8 cellular contexts compared by ENCODE assay signal in genomic region chr19:7521551-7522071, GRCh38. TPM values are rescaled to one million over a fixed set of nuclear protein-coding genes. Genes with fewer than 3 reads are reported as not detected.
DNase-seq lines count a peak whose midpoint lies in the region; ATAC-seq and TF ChIP-seq lines count a peak whose summit lies in the region.

No MANE protein-coding gene starts in this region.

- peak overlapping the region; percentile 77 for H3K27ac Mint-ChIP-seq in activated CD8-positive, alpha-beta T cell treated with anti-CD3 and anti-CD28 coated beads for 36 hours
- H3K27ac Mint-ChIP-seq in stimulated activated memory B cell treated with anti-CD40 and anti-IgM and Interleukin-4, amounts not matched to agents 10 μg/mL and 1 μg/mL and 100 μg/mL, for 72 hours, result peak overlapping the region; percentile 62

- H3K27me3 ChIP-seq in hepatocyte, result no peaks in the 10 kb centered on the region

- H3K9me2 ChIP-seq in hepatocyte (replicated peaks; ENCODE audit: insufficient read depth), result no peaks in the 10 kb centered on the region

- CTCF ChIA-PET in activated CD8-positive, alpha-beta T cell treated with anti-CD3 and anti-CD28 coated beads for 36 hours (lab: Charles Lee), result interaction anchor here (3.5 kb wide), 1 partner anchor 47 kb away, joined by 16 read pairs; no protein-coding TSS in a partner anchor

- H3K4me1 ChIP-seq in hepatocyte (ENCODE audit: insufficient read depth), result peaks cover 16% of the 10 kb centered on the region

- H3K4me3 ChIP-seq in hepatocyte, result no peak overlapping the region

- peak overlapping the region; percentile 72 for H3K4me3 Mint-ChIP-seq in activated CD8-positive, alpha-beta T cell treated with anti-CD3 and anti-CD28 coated beads for 36 hours
- H3K4me3 Mint-ChIP-seq in stimulated activated memory B cell treated with anti-CD40 and anti-IgM and Interleukin-4, amounts not matched to agents 10 μg/mL and 1 μg/mL and 100 μg/mL, for 72 hours, result peak overlapping the region; percentile 79

- H3K27ac ChIP-seq in hepatocyte, result peak overlapping the region; percentile 81

- no peak for ATAC-seq in activated CD8-positive, alpha-beta T cell treated with anti-CD3 and anti-CD28 coated beads for 36 hours
- no peak for ATAC-seq in stimulated activated memory B cell treated with anti-CD40 and anti-IgM and Interleukin-4, amounts not matched to agents 10 μg/mL and 1 μg/mL and 100 μg/mL, for 72 hours
- ATAC-seq in HG03520 (IDR thresholded peaks at IDR 0.05; ENCODE audit: unreplicated experiment), result no peak
- ATAC-seq in HG03097 (IDR thresholded peaks at IDR 0.05; ENCODE audit: low FRiP score, unreplicated experiment), result no peak

- TF ChIP-seq CTCF in activated CD8-positive, alpha-beta T cell treated with anti-CD3 and anti-CD28 coated beads for 36 hours (IDR thresholded peaks at IDR 0.05), result no peak
- no peak for TF ChIP-seq CTCF in hepatocyte (IDR thresholded peaks at IDR 0.05; ENCODE audit: poor library complexity)

- H3K27me3 Mint-ChIP-seq in activated CD8-positive, alpha-beta T cell treated with anti-CD3 and anti-CD28 coated beads for 36 hours, result no peaks in the 10 kb centered on the region
- no peaks in the 10 kb centered on the region for H3K27me3 Mint-ChIP-seq in stimulated activated memory B cell treated with anti-CD40 and anti-IgM and Interleukin-4, amounts not matched to agents 10 μg/mL and 1 μg/mL and 100 μg/mL, for 72 hours

- intact Hi-C loops in activated CD8-positive, alpha-beta T cell treated with anti-CD3 and anti-CD28 coated beads for 36 hours (cut with micrococcal nuclease), result no loop called here

- POLR2A ChIA-PET in activated CD8-positive, alpha-beta T cell treated with anti-CD3 and anti-CD28 coated beads for 36 hours (lab: Charles Lee), result interaction anchor here (0.9 to 3.7 kb wide), 7 partner anchors 9 to 106 kb away, joined by 3 to 44 read pairs (median 3); partner anchors contain the start of gene PNPLA6

- peak; percentile 40 for DNase-seq in DMS53 (lab: John Stamatoyannopoulos, UW)
- no peak for DNase-seq in DMS53 treated with DMSO at 0.1 percent for 48 hours (lab: John Stamatoyannopoulos, UW; ENCODE audit: unreplicated experiment)
- no peak for DNase-seq in activated CD8-positive, alpha-beta T cell treated with anti-CD3 and anti-CD28 coated beads for 36 hours
- no peak for DNase-seq in hepatocyte (ENCODE audit: low spot score)
- DNase-seq in stimulated activated CD4-positive, alpha-beta T cell treated with anti-CD3 and anti-CD28 coated beads, Interleukin-4, amount 100 ng/mL, for 1 hour, result no peak

- H3K4me2 ChIP-seq in hepatocyte, result peak overlapping the region; percentile 96

- no peaks in the 10 kb centered on the region for H3K9me3 Mint-ChIP-seq in activated CD8-positive, alpha-beta T cell treated with anti-CD3 and anti-CD28 coated beads for 36 hours
- H3K9me3 Mint-ChIP-seq in stimulated activated memory B cell treated with anti-CD40 and anti-IgM and Interleukin-4, amounts not matched to agents 10 μg/mL and 1 μg/mL and 100 μg/mL, for 72 hours, result no peaks in the 10 kb centered on the region

- no peaks in the 10 kb centered on the region for H3K9me3 ChIP-seq in hepatocyte (ENCODE audit: low read depth)

- H3K36me3 Mint-ChIP-seq in activated CD8-positive, alpha-beta T cell treated with anti-CD3 and anti-CD28 coated beads for 36 hours (ENCODE audit: low read depth), result no peaks in the 10 kb centered on the region
- H3K36me3 Mint-ChIP-seq in stimulated activated memory B cell treated with anti-CD40 and anti-IgM and Interleukin-4, amounts not matched to agents 10 μg/mL and 1 μg/mL and 100 μg/mL, for 72 hours, result peaks cover 9% of the 10 kb centered on the region

- H2AFZ ChIP-seq in hepatocyte, result no peak overlapping the region

- WGBS in hepatocyte (ENCODE audit: low lambda C conversion rate, missing lambda C conversion rate), result 52% methylated on average over 10 of the region's 10 CpGs

- H3K79me2 ChIP-seq in hepatocyte, result peaks cover 28% of the 10 kb centered on the region

- no peaks in the 10 kb centered on the region for H4K20me1 ChIP-seq in hepatocyte (ENCODE audit: insufficient read depth, poor library complexity, severe bottlenecking)

- H3K36me3 ChIP-seq in hepatocyte (replicated peaks; ENCODE audit: insufficient read depth, low read depth), result no peaks in the 10 kb centered on the region

- H3K4me1 Mint-ChIP-seq in activated CD8-positive, alpha-beta T cell treated with anti-CD3 and anti-CD28 coated beads for 36 hours (ENCODE audit: low read depth), result peaks cover 8% of the 10 kb centered on the region
- peaks cover 17% of the 10 kb centered on the region for H3K4me1 Mint-ChIP-seq in stimulated activated memory B cell treated with anti-CD40 and anti-IgM and Interleukin-4, amounts not matched to agents 10 μg/mL and 1 μg/mL and 100 μg/mL, for 72 hours

RNA-seq across cellular contexts. Expression of gene MCOLN1, which starts 0.8 kb away (rescaled TPM):
- total RNA-seq in activated CD8-positive, alpha-beta T cell treated with anti-CD3 and anti-CD28 coated beads for 36 hours, result 1 to 10 TPM; 7.9 to 9.2 TPM
- total RNA-seq in hepatocyte, result 15.5 and 19.0 TPM in 2 replicates
- polyA plus RNA-seq in hepatocyte, result 55.5 and 60.5 TPM in 2 replicates

RNA-seq across cellular contexts. Expression of gene ZNF358, which starts 5.7 kb away (rescaled TPM):
- 1 to 10 TPM; 4.8 to 6.5 TPM for total RNA-seq in activated CD8-positive, alpha-beta T cell treated with anti-CD3 and anti-CD28 coated beads for 36 hours
- total RNA-seq in hepatocyte, result 39.9 and 44.1 TPM in 2 replicates
- polyA plus RNA-seq in hepatocyte, result 37.8 and 43.4 TPM in 2 replicates

RNA-seq across cellular contexts. Expression of gene PNPLA6, which starts 13.9 kb away (rescaled TPM):
- total RNA-seq in activated CD8-positive, alpha-beta T cell treated with anti-CD3 and anti-CD28 coated beads for 36 hours, result 10 to 100 TPM; 79.2 to 90.3 TPM
- 39.9 and 43.0 TPM in 2 replicates for total RNA-seq in hepatocyte
- polyA plus RNA-seq in hepatocyte, result 49.7 and 50.5 TPM in 2 replicates

RNA-seq across cellular contexts. Expression of gene PEX11G, which starts 32.8 kb away (rescaled TPM):
- 1 to 10 TPM; 1.4 to 1.5 TPM for total RNA-seq in activated CD8-positive, alpha-beta T cell treated with anti-CD3 and anti-CD28 coated beads for 36 hours
- 4.1 and 6.2 TPM in 2 replicates for total RNA-seq in hepatocyte
- 10.3 and 10.6 TPM in 2 replicates for polyA plus RNA-seq in hepatocyte
